21 cellular contexts compared by ENCODE assay signal in genomic region chr10:77186936-77187335, GRCh38.
"Had no signal": no experiment of that assay in that cellular context is flagged by ENCODE, and none has a peak within 500 bp of the region (broad histone marks: within the 10 kb centered on the region; RNA-seq: fewer than 3 reads in every experiment).

No MANE protein-coding gene starts in this region.

- H3K36me3 ChIP-seq: adrenal gland, brain microvascular endothelial cell, lower lobe of right lung, neutrophil, spleen, transverse colon had no signal

- H3K9me3 ChIP-seq: adrenal gland, lower lobe of right lung, neutrophil, spleen, transverse colon had no signal

- H3K27ac ChIP-seq: adrenal gland, brain microvascular endothelial cell, lower lobe of right lung, neutrophil, spleen had no signal

- DNase-seq: activated CD4-positive, alpha-beta memory T cell treated with anti-CD3 and anti-CD28 coated beads, Interleukin-2, amount 10 ng/mL, durations not matched to agents 7 days and 5 days; activated CD4-positive, alpha-beta T cell treated with anti-CD3 and anti-CD28 coated beads for 1 hour; activated CD8-positive, alpha-beta memory T cell treated with anti-CD3 and anti-CD28 coated beads, Interleukin-2, amount 50 U/mL, for 4 hours; activated naive CD4-positive, alpha-beta T cell treated with anti-CD3 and anti-CD28 coated beads for 36 hours; adrenal gland; brain microvascular endothelial cell; cerebellar nuclear complex; dermis blood vessel endothelial cell; erythroblast; hypothalamus; left cardiac atrium; lower lobe of right lung; naive thymus-derived CD4-positive, alpha-beta T cell; right cardiac atrium; spleen; stimulated activated CD4-positive, alpha-beta T cell treated with anti-CD3 and anti-CD28 coated beads, Interleukin-1b, Interleukin-23, amount 100 ng/mL, for 48 hours; SW 1271; transverse colon had no signal

- H3K27me3 Mint-ChIP-seq: activated CD4-positive, alpha-beta memory T cell treated with anti-CD3 and anti-CD28 coated beads, Interleukin-2, amount 10 ng/mL, durations not matched to agents 7 days and 5 days had no signal

- H3K4me1 ChIP-seq: adrenal gland, lower lobe of right lung, spleen had no signal

- H3K9me3 Mint-ChIP-seq: activated CD4-positive, alpha-beta memory T cell treated with anti-CD3 and anti-CD28 coated beads, Interleukin-2, amount 10 ng/mL, durations not matched to agents 7 days and 5 days; activated naive CD4-positive, alpha-beta T cell treated with anti-CD3 and anti-CD28 coated beads for 36 hours; naive thymus-derived CD4-positive, alpha-beta T cell; stimulated activated memory B cell treated with anti-CD40 and anti-IgM and Interleukin-4, amounts not matched to agents 10 μg/mL and 1 μg/mL and 100 μg/mL, for 72 hours; T-helper 2 cell treated with Interferon-gamma antibody and Interleukin-4, amounts not matched to agents 5 μg/mL and 100 μg/mL, for 36 hours had no signal

- H3K27me3 ChIP-seq: adrenal gland, brain microvascular endothelial cell, transverse colon had no signal

- ATAC-seq: left cardiac atrium; lower lobe of right lung; naive thymus-derived CD4-positive, alpha-beta T cell; right cardiac atrium; stimulated activated memory B cell treated with anti-CD40 and anti-IgM and Interleukin-4, amounts not matched to agents 10 μg/mL and 1 μg/mL and 100 μg/mL, for 72 hours had no signal

- H3K4me1 Mint-ChIP-seq: activated CD4-positive, alpha-beta memory T cell treated with anti-CD3 and anti-CD28 coated beads, Interleukin-2, amount 10 ng/mL, durations not matched to agents 7 days and 5 days; stimulated activated memory B cell treated with anti-CD40 and anti-IgM and Interleukin-4, amounts not matched to agents 10 μg/mL and 1 μg/mL and 100 μg/mL, for 72 hours had no signal

- H3K36me3 Mint-ChIP-seq: naive thymus-derived CD4-positive, alpha-beta T cell; stimulated activated memory B cell treated with anti-CD40 and anti-IgM and Interleukin-4, amounts not matched to agents 10 μg/mL and 1 μg/mL and 100 μg/mL, for 72 hours had no signal

- H3K4me3 ChIP-seq: adrenal gland, lower lobe of right lung, spleen, transverse colon had no signal

- H3K27ac Mint-ChIP-seq: activated CD4-positive, alpha-beta memory T cell treated with anti-CD3 and anti-CD28 coated beads, Interleukin-2, amount 10 ng/mL, durations not matched to agents 7 days and 5 days; activated naive CD4-positive, alpha-beta T cell treated with anti-CD3 and anti-CD28 coated beads for 36 hours; naive thymus-derived CD4-positive, alpha-beta T cell; stimulated activated memory B cell treated with anti-CD40 and anti-IgM and Interleukin-4, amounts not matched to agents 10 μg/mL and 1 μg/mL and 100 μg/mL, for 72 hours; T-helper 2 cell treated with Interferon-gamma antibody and Interleukin-4, amounts not matched to agents 5 μg/mL and 100 μg/mL, for 36 hours had no signal

- H3K4me3 Mint-ChIP-seq: activated CD4-positive, alpha-beta memory T cell treated with anti-CD3 and anti-CD28 coated beads, Interleukin-2, amount 10 ng/mL, durations not matched to agents 7 days and 5 days; activated naive CD4-positive, alpha-beta T cell treated with anti-CD3 and anti-CD28 coated beads for 36 hours; naive thymus-derived CD4-positive, alpha-beta T cell; stimulated activated memory B cell treated with anti-CD40 and anti-IgM and Interleukin-4, amounts not matched to agents 10 μg/mL and 1 μg/mL and 100 μg/mL, for 72 hours; T-helper 2 cell treated with Interferon-gamma antibody and Interleukin-4, amounts not matched to agents 5 μg/mL and 100 μg/mL, for 36 hours had no signal
